ENCODE assay signal across 16 cellular contexts in the genomic region with DNA sequence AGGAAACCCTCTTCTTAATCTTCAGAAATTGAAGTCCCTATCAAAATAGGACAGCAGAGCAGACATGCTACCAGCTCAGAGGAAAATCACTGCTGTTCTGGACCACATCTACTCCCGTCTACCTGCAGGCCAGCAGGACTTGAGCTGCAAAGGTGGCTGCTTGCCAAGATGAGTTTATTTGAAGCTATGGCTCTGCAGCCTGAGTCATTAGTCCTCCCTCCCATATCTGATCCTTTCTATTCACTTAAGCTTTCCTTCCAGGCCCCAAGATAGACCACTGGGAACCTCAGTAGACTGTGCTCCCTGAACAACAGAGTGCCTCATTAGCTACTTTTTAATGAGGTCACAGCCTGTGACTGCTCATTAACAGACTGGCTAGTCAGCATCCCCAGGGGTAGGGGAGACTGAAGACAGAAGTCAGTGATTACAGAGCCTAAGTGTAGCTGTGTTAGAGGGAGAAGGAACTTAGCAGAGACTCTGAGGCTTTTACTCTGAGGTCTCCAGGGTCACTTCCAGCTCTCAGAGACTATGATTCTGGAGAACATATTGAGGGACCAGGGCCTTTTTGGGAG. TPM values are rescaled to one million over a fixed set of nuclear protein-coding genes. Genes with fewer than 3 reads are reported as not detected.
A peak's percentile ranks its signal among the peaks of the same experiment; 100 is the strongest.
DNase-seq lines count a peak whose midpoint lies in the region; ATAC-seq and TF ChIP-seq lines count a peak whose summit lies in the region.
"Had no signal": no experiment of that assay in that cellular context is flagged by ENCODE, and none has a peak within 500 bp of the region (broad histone marks: within the 10 kb centered on the region; RNA-seq: fewer than 3 reads in every experiment).

No MANE protein-coding gene starts in this region.

- ATAC-seq in GM18868 (IDR thresholded peaks at IDR 0.05; ENCODE audit: unreplicated experiment) (no peak), GM19452 (IDR thresholded peaks at IDR 0.05; ENCODE audit: unreplicated experiment) (no peak), GM18502 (IDR thresholded peaks at IDR 0.05; ENCODE audit: poor library complexity, unreplicated experiment) (no peak)
- ATAC-seq: pancreas had no signal

- no peaks in the 10 kb centered on the region for H3K36me3 ChIP-seq in adipocyte (ENCODE audit: control insufficient read depth, insufficient read depth, low read length, severe bottlenecking)
- H3K36me3 ChIP-seq: pancreas had no signal

- no peaks in the 10 kb centered on the region for H3K27me3 ChIP-seq in adipocyte (replicated peaks; ENCODE audit: control insufficient read depth, insufficient read depth, low read length)
- H3K27me3 ChIP-seq: pancreas had no signal

- no peak overlapping the region for H3K9ac ChIP-seq in adipocyte (ENCODE audit: low read length)

- TF ChIP-seq CTCF in fibroblast of villous mesenchyme (IDR thresholded peaks at IDR 0.05; ENCODE audit: insufficient read depth, low read depth, low read length) = no peak

- H3K4me3 ChIP-seq in adipocyte (ENCODE audit: low read length) = no peak overlapping the region
- H3K4me3 ChIP-seq in fibroblast of villous mesenchyme (ENCODE audit: low read depth, low read length) = no peak overlapping the region
- H3K4me3 ChIP-seq: pancreas had no signal

- DNase-seq in A172 (ENCODE audit: low spot score) (peak; percentile 13), HK-2 (ENCODE audit: unreplicated experiment) (peak; percentile 10), adipocyte (ENCODE audit: low read depth) (peak; percentile 18), fibroblast of villous mesenchyme (ENCODE audit: low read depth) (peak; percentile 31)
- DNase-seq in activated CD8-positive, alpha-beta memory T cell treated with anti-CD3 and anti-CD28 coated beads for 24 hours = no peak
- DNase-seq: 8988T; activated CD4-positive, alpha-beta T cell treated with anti-CD3 and anti-CD28 coated beads for 36 hours; activated T-cell treated with anti-CD3 and anti-CD28 coated beads, Interleukin-2, amount 50 U/mL, for 72 hours; anterior cingulate cortex; NCI-H1694 treated with DMSO at 0.1 percent for 48 hours; pancreas had no signal

- peaks cover 14% of the 10 kb centered on the region for H3K9me3 ChIP-seq in adipocyte (ENCODE audit: control insufficient read depth, low read length)
- H3K9me3 ChIP-seq: pancreas had no signal

- no peaks in the 10 kb centered on the region for H3K4me1 ChIP-seq in adipocyte (ENCODE audit: control insufficient read depth, insufficient read depth, low read length)
- H3K4me1 ChIP-seq: pancreas had no signal

RNA-seq across cellular contexts. Expression of a gene that starts 6.8 kb away (rescaled TPM):
- not detected in 2 replicates for total RNA-seq in A172 (2014; rRNA removed; shearing (Covaris generic))
- total RNA-seq in fibroblast of villous mesenchyme = not detected in 2 replicates
- total RNA-seq: activated CD4-positive, alpha-beta T cell treated with anti-CD3 and anti-CD28 coated beads for 36 hours; activated T-cell treated with anti-CD3 and anti-CD28 coated beads, Interleukin-2, amount 50 U/mL, for 72 hours; H1; pancreas; ureter had no signal

RNA-seq across cellular contexts. Expression of a gene that starts 10.6 kb away (rescaled TPM):
- total RNA-seq in A172 (2014; rRNA removed; shearing (Covaris generic)) = not detected in 2 replicates
- total RNA-seq in fibroblast of villous mesenchyme = not detected in 2 replicates
- total RNA-seq: activated CD4-positive, alpha-beta T cell treated with anti-CD3 and anti-CD28 coated beads for 36 hours; activated T-cell treated with anti-CD3 and anti-CD28 coated beads, Interleukin-2, amount 50 U/mL, for 72 hours; H1; pancreas; ureter had no signal

RNA-seq across cellular contexts. Expression of a gene that starts 20.4 kb away (rescaled TPM):
- total RNA-seq in A172 (2014; rRNA removed; shearing (Covaris generic)) = not detected in 2 replicates
- not detected in 2 replicates for total RNA-seq in fibroblast of villous mesenchyme
- total RNA-seq: activated CD4-positive, alpha-beta T cell treated with anti-CD3 and anti-CD28 coated beads for 36 hours; activated T-cell treated with anti-CD3 and anti-CD28 coated beads, Interleukin-2, amount 50 U/mL, for 72 hours; H1; pancreas; ureter had no signal

RNA-seq across cellular contexts. Expression of a gene that starts 36.2 kb away (rescaled TPM):
- total RNA-seq in A172 (2014; rRNA removed; shearing (Covaris generic)) = not detected in 2 replicates
- total RNA-seq in fibroblast of villous mesenchyme = 0.64 and 0.86 TPM in 2 replicates
- total RNA-seq: H1 had no signal

RNA-seq across cellular contexts. Expression of a gene that starts 56.6 kb away (rescaled TPM):
- not detected in 2 replicates for total RNA-seq in A172 (2014; rRNA removed; shearing (Covaris generic))
- total RNA-seq in fibroblast of villous mesenchyme = 0.32 and 0.43 TPM in 2 replicates
